Comparison of ENCODE assay signal across 1 cellular context in the genomic region with DNA sequence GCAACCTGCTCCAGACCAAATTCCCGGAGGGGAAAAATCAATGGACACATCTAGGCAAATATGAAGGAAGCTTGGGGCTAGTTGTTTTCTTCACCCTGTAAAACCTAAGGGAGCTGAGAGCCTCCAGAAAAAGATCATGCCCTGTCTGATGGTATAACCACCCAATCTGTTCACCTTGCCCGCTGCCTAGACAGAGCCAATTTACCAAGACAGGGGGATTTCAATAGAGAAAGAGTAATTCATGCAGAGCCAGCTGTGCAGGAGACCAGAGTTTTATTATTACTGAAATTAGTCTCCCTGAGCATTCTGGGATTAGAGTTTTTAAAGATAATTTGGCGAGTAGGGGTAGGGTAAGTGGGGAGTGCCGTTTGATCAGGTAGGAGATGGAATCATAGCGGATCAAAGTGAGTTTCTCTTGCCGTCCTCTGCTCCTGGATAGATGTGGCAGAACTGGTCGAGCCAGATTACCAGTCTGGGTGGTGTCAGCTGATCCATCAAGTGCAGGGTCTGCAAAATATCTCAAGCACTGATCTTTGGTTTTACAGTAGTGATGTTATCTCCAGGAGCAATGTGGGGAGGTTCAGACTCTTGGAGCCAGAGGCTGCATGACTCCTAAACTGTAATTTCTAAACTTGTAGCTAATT.
TF ChIP-seq lines count a peak whose summit lies in the region.

No MANE protein-coding gene starts in this region.

TF ChIP-seq in HEK293, 187 proteins besides CTCF, POLR2A, EP300 and RAD21 (continued from another document):
- TF ChIP-seq, protein P1, sequence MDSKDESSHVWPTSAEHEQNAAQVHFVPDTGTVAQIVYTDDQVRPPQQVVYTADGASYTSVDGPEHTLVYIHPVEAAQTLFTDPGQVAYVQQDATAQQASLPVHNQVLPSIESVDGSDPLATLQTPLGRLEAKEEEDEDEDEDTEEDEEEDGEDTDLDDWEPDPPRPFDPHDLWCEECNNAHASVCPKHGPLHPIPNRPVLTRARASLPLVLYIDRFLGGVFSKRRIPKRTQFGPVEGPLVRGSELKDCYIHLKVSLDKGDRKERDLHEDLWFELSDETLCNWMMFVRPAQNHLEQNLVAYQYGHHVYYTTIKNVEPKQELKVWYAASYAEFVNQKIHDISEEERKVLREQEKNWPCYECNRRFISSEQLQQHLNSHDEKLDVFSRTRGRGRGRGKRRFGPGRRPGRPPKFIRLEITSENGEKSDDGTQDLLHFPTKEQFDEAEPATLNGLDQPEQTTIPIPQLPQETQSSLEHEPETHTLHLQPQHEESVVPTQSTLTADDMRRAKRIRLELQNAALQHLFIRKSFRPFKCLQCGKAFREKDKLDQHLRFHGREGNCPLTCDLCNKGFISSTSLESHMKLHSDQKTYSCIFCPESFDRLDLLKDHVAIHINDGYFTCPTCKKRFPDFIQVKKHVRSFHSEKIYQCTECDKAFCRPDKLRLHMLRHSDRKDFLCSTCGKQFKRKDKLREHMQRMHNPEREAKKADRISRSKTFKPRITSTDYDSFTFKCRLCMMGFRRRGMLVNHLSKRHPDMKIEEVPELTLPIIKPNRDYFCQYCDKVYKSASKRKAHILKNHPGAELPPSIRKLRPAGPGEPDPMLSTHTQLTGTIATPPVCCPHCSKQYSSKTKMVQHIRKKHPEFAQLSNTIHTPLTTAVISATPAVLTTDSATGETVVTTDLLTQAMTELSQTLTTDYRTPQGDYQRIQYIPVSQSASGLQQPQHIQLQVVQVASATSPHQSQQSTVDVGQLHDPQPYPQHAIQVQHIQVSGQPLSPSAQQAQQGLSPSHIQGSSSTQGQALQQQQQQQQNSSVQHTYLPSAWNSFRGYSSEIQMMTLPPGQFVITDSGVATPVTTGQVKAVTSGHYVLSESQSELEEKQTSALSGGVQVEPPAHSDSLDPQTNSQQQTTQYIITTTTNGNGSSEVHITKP (tag by site-specific recombination; IDR thresholded peaks at IDR 0.05): no peak
- TF ChIP-seq ZNF311 (tag by site-specific recombination; IDR thresholded peaks at IDR 0.05; ENCODE audit: borderline replicate concordance) (no peak), ZNF10 (tag by site-specific recombination; IDR thresholded peaks at IDR 0.05) (no peak), PATZ1 (tag by site-specific recombination; IDR thresholded peaks at IDR 0.05) (no peak)
